19 cellular contexts compared by ENCODE assay signal in genomic region chr9:69486498-69486897, GRCh38.
DNase-seq lines count a peak whose midpoint lies in the region; ATAC-seq and TF ChIP-seq lines count a peak whose summit lies in the region.
"Had no signal": no experiment of that assay in that cellular context is flagged by ENCODE, and none has a peak within 500 bp of the region (broad histone marks: within the 10 kb centered on the region; RNA-seq: fewer than 3 reads in every experiment).

No MANE protein-coding gene starts in this region.

- H3K4me3 Mint-ChIP-seq in activated CD4-positive, alpha-beta memory T cell treated with anti-CD3 and anti-CD28 coated beads, Interleukin-2, amount 10 ng/mL, durations not matched to agents 7 days and 5 days: no peak overlapping the region
- no peak overlapping the region for H3K4me3 Mint-ChIP-seq in activated CD4-positive, alpha-beta memory T cell treated with anti-CD3 and anti-CD28 coated beads for 36 hours
- H3K4me3 Mint-ChIP-seq in central memory CD8-positive, alpha-beta T cell: no peak overlapping the region
- no peak overlapping the region for H3K4me3 Mint-ChIP-seq in mesothelial cell of epicardium
- H3K4me3 Mint-ChIP-seq: CD14-positive monocyte had no signal

- no peaks in the 10 kb centered on the region for H3K9me3 ChIP-seq in mucosa of descending colon
- H3K9me3 ChIP-seq: Peyer's patch, SJCRH30 had no signal

- no peak overlapping the region for H3K4me3 ChIP-seq in mucosa of descending colon
- H3K4me3 ChIP-seq: Peyer's patch, SJCRH30 had no signal

- no peak for ATAC-seq in central memory CD8-positive, alpha-beta T cell (replicated peaks; ENCODE audit: extremely low read depth, poor library complexity, severe bottlenecking)
- no peak for ATAC-seq in HG02970 (IDR thresholded peaks at IDR 0.05; ENCODE audit: low FRiP score, unreplicated experiment)
- no peak for ATAC-seq in mucosa of descending colon
- ATAC-seq in foreskin keratinocyte: no peak

- H3K36me3 Mint-ChIP-seq in activated CD4-positive, alpha-beta memory T cell treated with anti-CD3 and anti-CD28 coated beads, Interleukin-2, amount 10 ng/mL, durations not matched to agents 7 days and 5 days (ENCODE audit: low read depth): peaks cover 3% of the 10 kb centered on the region
- no peaks in the 10 kb centered on the region for H3K36me3 Mint-ChIP-seq in activated CD4-positive, alpha-beta memory T cell treated with anti-CD3 and anti-CD28 coated beads for 36 hours
- H3K36me3 Mint-ChIP-seq in central memory CD8-positive, alpha-beta T cell (ENCODE audit: insufficient read depth): no peaks in the 10 kb centered on the region
- H3K36me3 Mint-ChIP-seq in mesothelial cell of epicardium: peaks cover 2% of the 10 kb centered on the region
- H3K36me3 Mint-ChIP-seq: CD14-positive monocyte had no signal

- intact Hi-C loops in activated CD4-positive, alpha-beta memory T cell treated with anti-CD3 and anti-CD28 coated beads for 36 hours (cut with micrococcal nuclease): no loop called here
- intact Hi-C loops in mucosa of descending colon (cut with DNase I, micrococcal nuclease): no loop called here

- TF ChIP-seq CTCF in mesothelial cell of epicardium (IDR thresholded peaks at IDR 0.05; ENCODE audit: unreplicated experiment): no peak
- no peak for TF ChIP-seq CTCF in mucosa of descending colon (IDR thresholded peaks at IDR 0.05)
- no peak for TF ChIP-seq CTCF in foreskin keratinocyte (conservative IDR thresholded peaks at IDR 0.05)

- no peaks in the 10 kb centered on the region for H3K36me3 ChIP-seq in mucosa of descending colon (ENCODE audit: low read depth)
- H3K36me3 ChIP-seq: Peyer's patch, SJCRH30 had no signal

- H3K27me3 Mint-ChIP-seq in activated CD4-positive, alpha-beta memory T cell treated with anti-CD3 and anti-CD28 coated beads, Interleukin-2, amount 10 ng/mL, durations not matched to agents 7 days and 5 days: no peaks in the 10 kb centered on the region
- no peaks in the 10 kb centered on the region for H3K27me3 Mint-ChIP-seq in activated CD4-positive, alpha-beta memory T cell treated with anti-CD3 and anti-CD28 coated beads for 36 hours
- H3K27me3 Mint-ChIP-seq in central memory CD8-positive, alpha-beta T cell: no peaks in the 10 kb centered on the region
- H3K27me3 Mint-ChIP-seq in mesothelial cell of epicardium (ENCODE audit: low read depth): peaks cover 9% of the 10 kb centered on the region

- H3K4me1 Mint-ChIP-seq in activated CD4-positive, alpha-beta memory T cell treated with anti-CD3 and anti-CD28 coated beads, Interleukin-2, amount 10 ng/mL, durations not matched to agents 7 days and 5 days: peaks cover 9% of the 10 kb centered on the region
- no peaks in the 10 kb centered on the region for H3K4me1 Mint-ChIP-seq in activated CD4-positive, alpha-beta memory T cell treated with anti-CD3 and anti-CD28 coated beads for 36 hours (ENCODE audit: low read depth)
- no peaks in the 10 kb centered on the region for H3K4me1 Mint-ChIP-seq in central memory CD8-positive, alpha-beta T cell
- H3K4me1 Mint-ChIP-seq in mesothelial cell of epicardium: peaks cover 6% of the 10 kb centered on the region
- H3K4me1 Mint-ChIP-seq: CD14-positive monocyte had no signal

- H3K27me3 ChIP-seq in foreskin keratinocyte: peaks cover 3% of the 10 kb centered on the region
- H3K27me3 ChIP-seq: Peyer's patch, SJCRH30 had no signal

- no peaks in the 10 kb centered on the region for H3K4me1 ChIP-seq in mucosa of descending colon (ENCODE audit: low read depth)
- H3K4me1 ChIP-seq in foreskin keratinocyte: no peaks in the 10 kb centered on the region
- H3K4me1 ChIP-seq: Peyer's patch, SJCRH30 had no signal

- POLR2A ChIA-PET in activated CD4-positive, alpha-beta memory T cell treated with anti-CD3 and anti-CD28 coated beads, Interleukin-2, amount 10 ng/mL, durations not matched to agents 7 days and 5 days (lab: Charles Lee): no interaction called here
- POLR2A ChIA-PET in activated CD4-positive, alpha-beta memory T cell treated with anti-CD3 and anti-CD28 coated beads for 36 hours (lab: Charles Lee): no interaction called here

- no peak overlapping the region for H3K27ac ChIP-seq in foreskin keratinocyte
- H3K27ac ChIP-seq: Peyer's patch, SJCRH30 had no signal

- H3K9me3 Mint-ChIP-seq in activated CD4-positive, alpha-beta memory T cell treated with anti-CD3 and anti-CD28 coated beads, Interleukin-2, amount 10 ng/mL, durations not matched to agents 7 days and 5 days: no peaks in the 10 kb centered on the region
- H3K9me3 Mint-ChIP-seq in activated CD4-positive, alpha-beta memory T cell treated with anti-CD3 and anti-CD28 coated beads for 36 hours: peaks cover 3% of the 10 kb centered on the region
- H3K9me3 Mint-ChIP-seq in central memory CD8-positive, alpha-beta T cell: peaks cover 5% of the 10 kb centered on the region
- H3K9me3 Mint-ChIP-seq in mesothelial cell of epicardium: no peaks in the 10 kb centered on the region

- H3K27ac Mint-ChIP-seq in activated CD4-positive, alpha-beta memory T cell treated with anti-CD3 and anti-CD28 coated beads, Interleukin-2, amount 10 ng/mL, durations not matched to agents 7 days and 5 days: peak overlapping the region; percentile 16
- no peak overlapping the region for H3K27ac Mint-ChIP-seq in activated CD4-positive, alpha-beta memory T cell treated with anti-CD3 and anti-CD28 coated beads for 36 hours
- H3K27ac Mint-ChIP-seq in central memory CD8-positive, alpha-beta T cell (ENCODE audit: low read depth): peak overlapping the region; percentile 22
- H3K27ac Mint-ChIP-seq in mesothelial cell of epicardium: peak overlapping the region; percentile 53
- H3K27ac Mint-ChIP-seq: CD14-positive monocyte had no signal

- DNase-seq in activated CD4-positive, alpha-beta memory T cell treated with anti-CD3 and anti-CD28 coated beads, Interleukin-2, amount 10 ng/mL, durations not matched to agents 7 days and 5 days: no peak
- DNase-seq in activated CD4-positive, alpha-beta memory T cell treated with anti-CD3 and anti-CD28 coated beads for 36 hours: no peak
- no peak for DNase-seq in central memory CD8-positive, alpha-beta T cell (ENCODE audit: low spot score in 2 of 2)
- DNase-seq in mesothelial cell of epicardium (ENCODE audit: low spot score in 2 of 2, unreplicated experiment in 2 of 2): no peak
- no peak for DNase-seq in COLO829 (ENCODE audit: low spot score)
- no peak for DNase-seq in mucosa of descending colon
- no peak for DNase-seq in foreskin keratinocyte
- DNase-seq: AML-193, GOT3, MM.1S, NCI-H1048, NCI-H1417 treated with DMSO at 0.1 percent for 48 hours, NCI-H187, NCI-H446, NCI-H526, Peyer's patch, SJCRH30 had no signal

- CTCF ChIA-PET in activated CD4-positive, alpha-beta memory T cell treated with anti-CD3 and anti-CD28 coated beads, Interleukin-2, amount 10 ng/mL, durations not matched to agents 7 days and 5 days (lab: Charles Lee): no interaction called here
- CTCF ChIA-PET in activated CD4-positive, alpha-beta memory T cell treated with anti-CD3 and anti-CD28 coated beads for 36 hours (lab: Charles Lee): interaction anchor here (1.1 kb wide), 1 partner anchor 64 kb away, joined by 4 read pairs; no protein-coding TSS in a partner anchor
